In the genomic region with DNA sequence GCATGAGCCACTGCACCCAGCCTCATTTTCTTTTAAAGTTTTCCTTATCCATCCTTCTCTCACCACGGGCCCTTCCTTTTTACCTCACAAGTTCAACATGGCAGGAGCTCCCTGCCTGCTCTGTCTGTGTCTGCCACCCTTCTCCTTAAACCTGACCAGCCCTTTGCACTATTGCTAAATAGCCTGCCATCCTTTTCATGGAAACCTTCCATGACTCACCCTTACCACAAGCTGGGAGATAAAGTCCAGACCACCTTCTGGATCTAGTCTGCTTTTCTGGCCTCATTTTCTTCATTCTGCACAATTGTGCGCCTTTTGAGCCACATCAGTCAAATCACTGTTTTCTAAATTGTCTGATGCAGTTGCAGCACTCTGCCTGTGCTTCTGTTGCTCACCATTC, we compare ENCODE assay signal across 1 cellular context.
TF ChIP-seq lines count a peak whose summit lies in the region.

No MANE protein-coding gene starts in this region.

TF ChIP-seq in H1, 55 proteins besides CTCF, POLR2A, EP300 and RAD21:
- TF ChIP-seq CBX5 (IDR thresholded peaks at IDR 0.05; ENCODE audit: low read depth, low read length): no peak
- no peak for TF ChIP-seq SIRT6 (IDR thresholded peaks at IDR 0.05; ENCODE audit: low read length)
- TF ChIP-seq, protein P1, sequence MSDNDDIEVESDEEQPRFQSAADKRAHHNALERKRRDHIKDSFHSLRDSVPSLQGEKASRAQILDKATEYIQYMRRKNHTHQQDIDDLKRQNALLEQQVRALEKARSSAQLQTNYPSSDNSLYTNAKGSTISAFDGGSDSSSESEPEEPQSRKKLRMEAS (IDR thresholded peaks at IDR 0.05): no peak
- no peak for TF ChIP-seq SIX5 (IDR thresholded peaks at IDR 0.05; ENCODE audit: low read depth, low read length)
- no peak for TF ChIP-seq KDM4A (IDR thresholded peaks at IDR 0.05; ENCODE audit: low read depth, low read length, severe bottlenecking)
